In genomic region chrX:13688384-13688771, GRCh38 we compare ENCODE assay signal across 8 cellular contexts. TPM values are rescaled to one million over a fixed set of nuclear protein-coding genes. Genes with fewer than 3 reads are reported as not detected.
A peak's percentile ranks its signal among the peaks of the same experiment; 100 is the strongest.
DNase-seq lines count a peak whose midpoint lies in the region; ATAC-seq and TF ChIP-seq lines count a peak whose summit lies in the region.

No MANE protein-coding gene starts in this region.

- peaks cover 2% of the 10 kb centered on the region; the same call in 1 of the 2 replicates for H3K36me3 ChIP-seq in BJ (ENCODE audit: control insufficient read depth, insufficient read depth, low read length)
- H3K36me3 ChIP-seq in HUES64 (ENCODE audit: insufficient read depth, low read length): no peaks in the 10 kb centered on the region
- H3K36me3 ChIP-seq in mammary epithelial cell (ENCODE audit: insufficient read depth, low read length): no peaks in the 10 kb centered on the region
- H3K36me3 ChIP-seq in naive thymus-derived CD4-positive, alpha-beta T cell (ENCODE audit: control insufficient read depth in 2 of 3, insufficient read depth in 3 of 3, low read length in 3 of 3): no peaks in the 10 kb centered on the region

- H3K27ac Mint-ChIP-seq in naive thymus-derived CD4-positive, alpha-beta T cell: peak overlapping the region; percentile 86 to 98 (median 95)

- peaks cover 0 to 8% (median 0%) of the 10 kb centered on the region in 11 donors for H3K9me3 Mint-ChIP-seq in naive thymus-derived CD4-positive, alpha-beta T cell

- CTCF ChIA-PET in BJ (lab: Yijun Ruan, JAX) (no interaction called here), mammary epithelial cell (lab: Charles Lee; ENCODE audit: low non-redundant PET) (no interaction called here)
- CTCF ChIA-PET in naive thymus-derived CD4-positive, alpha-beta T cell (lab: Charles Lee): interaction anchor here (1.8 kb wide), 1 partner anchor 46 kb away, joined by 4 read pairs; the partner anchor contains the start of genes OFD1 and TRAPPC2

- in situ Hi-C loops in mammary epithelial cell (cut with MboI; ENCODE audit: low sequenced_read_pairs in 2 of 2): no loop called here

- peaks cover 20 to 47% (median 34%) of the 10 kb centered on the region in 7 donors for H3K4me1 Mint-ChIP-seq in naive thymus-derived CD4-positive, alpha-beta T cell

- H3K27ac ChIP-seq in HUES64 (ENCODE audit: low read depth, low read length) (no peak overlapping the region), mammary epithelial cell (ENCODE audit: insufficient read depth, low read depth, low read length) (peak overlapping the region; percentile 96)
- peak overlapping the region; percentile 84 for H3K27ac ChIP-seq in naive thymus-derived CD4-positive, alpha-beta T cell (ENCODE audit: low read depth, low read length)

- H3K79me2 ChIP-seq in mammary epithelial cell (ENCODE audit: insufficient read depth, low read length): peaks cover 43% of the 10 kb centered on the region

- ATAC-seq in naive thymus-derived CD4-positive, alpha-beta T cell: peak; percentile 6

- H4K20me1 ChIP-seq in mammary epithelial cell (ENCODE audit: insufficient read depth, low read length): no peaks in the 10 kb centered on the region

- no peaks in the 10 kb centered on the region for H3K27me3 ChIP-seq in BJ (ENCODE audit: control insufficient read depth, insufficient read depth, low read length)
- H3K27me3 ChIP-seq in HUES64 (ENCODE audit: insufficient read depth, low read length): peaks cover 13% of the 10 kb centered on the region
- H3K27me3 ChIP-seq in mammary epithelial cell (ENCODE audit: insufficient read depth, low read length): no peaks in the 10 kb centered on the region
- H3K27me3 ChIP-seq in naive thymus-derived CD4-positive, alpha-beta T cell (ENCODE audit: control insufficient read depth in 2 of 2, insufficient read depth in 2 of 2, low read length in 2 of 2): no peaks in the 10 kb centered on the region

- DNase-seq in BJ (ENCODE audit: low read depth) (no peak), mammary epithelial cell (no peak), NCI-H2081 treated with DMSO at 0.1 percent for 48 hours (lab: John Stamatoyannopoulos, UW) (no peak), NCI-H2029 (lab: John Stamatoyannopoulos, UW) (no peak), EL (no peak)
- DNase-seq in naive thymus-derived CD4-positive, alpha-beta T cell: peak in 1 of 9 donors; percentile 4
- DNase-seq in activated CD4-positive, alpha-beta T cell treated with anti-CD3 and anti-CD28 coated beads, Interleukin-2, amount 50 U/mL, for 1 hour: no peak

- peaks cover 0 to 6% (median 4%) of the 10 kb centered on the region in 5 donors for H3K36me3 Mint-ChIP-seq in naive thymus-derived CD4-positive, alpha-beta T cell

- 51% methylated on average over 4 of the region's 5 CpGs for WGBS in HUES64
- 19% methylated on average over 5 of the region's 5 CpGs for WGBS in mammary epithelial cell (ENCODE audit: low coverage, missing lambda C conversion rate)

- H3K4me1 ChIP-seq in HUES64 (ENCODE audit: insufficient read depth, low read length) (peaks cover 16% of the 10 kb centered on the region), mammary epithelial cell (ENCODE audit: insufficient read depth, low read length) (peaks cover 43% of the 10 kb centered on the region)
- peaks cover 9 to 13% of the 10 kb centered on the region in 2 donors for H3K4me1 ChIP-seq in naive thymus-derived CD4-positive, alpha-beta T cell (ENCODE audit: control insufficient read depth in 2 of 2, insufficient read depth in 2 of 2, low read length in 2 of 2)

- no peaks in the 10 kb centered on the region for H3K27me3 Mint-ChIP-seq in naive thymus-derived CD4-positive, alpha-beta T cell

- intact Hi-C loops in mammary epithelial cell (cut with micrococcal nuclease): no loop called here
- intact Hi-C loops in naive thymus-derived CD4-positive, alpha-beta T cell (cut with micrococcal nuclease): loop anchor here (1.0 to 2.0 kb wide), 4 partner anchors 14 to 341 kb away; partner anchors contain the start of genes GEMIN8 (in 1 of the 2) and TCEANC (in 1 of the 2)

- dilution Hi-C loops in mammary epithelial cell (cut with HindIII; ENCODE audit: low sequenced_read_pairs): no loop called here

- POLR2A ChIA-PET in BJ (lab: Charles Lee): no interaction called here
- POLR2A ChIA-PET in naive thymus-derived CD4-positive, alpha-beta T cell (lab: Charles Lee): interaction anchor here (0.6 to 4.0 kb wide), 9 partner anchors 19 to 341 kb away, joined by 3 to 39 read pairs (median 5); partner anchors contain the start of genes GEMIN8, OFD1, TCEANC and TRAPPC2

- peak overlapping the region; percentile 79 to 96 (median 92) for H3K4me3 Mint-ChIP-seq in naive thymus-derived CD4-positive, alpha-beta T cell

- TF ChIP-seq CTCF in BJ (IDR thresholded peaks at IDR 0.05; ENCODE audit: insufficient read depth, low read depth, low read length) (no peak), mammary epithelial cell (conservative IDR thresholded peaks at IDR 0.05 in 1 of 2, IDR thresholded peaks at IDR 0.05 in 1 of 2; ENCODE audit: extremely low read depth in 1 of 2, insufficient read depth in 1 of 2, low read depth in 1 of 2, low read length in 2 of 2) (no peak)

- H3K4me2 ChIP-seq in mammary epithelial cell (ENCODE audit: insufficient read depth, low read depth, low read length): peak overlapping the region; percentile 80

- TSS peak; percentile 63 for BruUV-seq in mammary epithelial cell (replicated peaks; lab: Mats Ljungman, UMichigan)

- H3K9ac ChIP-seq in HUES64 (ENCODE audit: low read depth, low read length) (no peak overlapping the region), mammary epithelial cell (ENCODE audit: insufficient read depth, low read length) (no peak overlapping the region)

- H2AFZ ChIP-seq in mammary epithelial cell (ENCODE audit: low read depth, low read length): peak overlapping the region; percentile 89

- H3K9me3 ChIP-seq in HUES64 (ENCODE audit: insufficient read depth, low read depth, low read length): no peaks in the 10 kb centered on the region
- H3K9me3 ChIP-seq in mammary epithelial cell (replicated peaks; ENCODE audit: insufficient read depth, low read length): no peaks in the 10 kb centered on the region
- no peaks in the 10 kb centered on the region for H3K9me3 ChIP-seq in naive thymus-derived CD4-positive, alpha-beta T cell (ENCODE audit: control insufficient read depth in 2 of 3, low read length in 3 of 3)

- H3K4me3 ChIP-seq in BJ (ENCODE audit: low read depth, low read length) (peak overlapping the region; percentile 76), HUES64 (ENCODE audit: low read length) (peak overlapping the region; percentile 98), mammary epithelial cell (replicated peaks in 1 of 3; ENCODE audit: insufficient read depth in 1 of 3, low read depth in 2 of 3, low read length in 3 of 3) (peak overlapping the region; percentile 67 to 95 (median 90))
- peak overlapping the region; percentile 72 for H3K4me3 ChIP-seq in naive thymus-derived CD4-positive, alpha-beta T cell (ENCODE audit: low read length)

RNA-seq across cellular contexts. Expression of gene RAB9A, which starts 0.6 kb away (rescaled TPM):
- 9.8 and 24.0 TPM in 2 replicates for polyA plus RNA-seq in BJ (2011; rRNA removed)
- polyA minus RNA-seq in BJ (2011; rRNA and poly(A)+ RNA removed): 3.6 and 4.9 TPM in 2 replicates
- polyA plus RNA-seq in HUES64 (2013, experiment 1 of 2): 21.2 TPM
- polyA plus RNA-seq in HUES64 (2013, experiment 2 of 2): 24.1 TPM
- 10 to 100 TPM; 37.2 to 42.2 TPM for total RNA-seq in mammary epithelial cell
- 31.8 TPM for polyA plus RNA-seq in mammary epithelial cell
- polyA minus RNA-seq in mammary epithelial cell: 9.4 TPM
- 10 to 100 TPM; 10.1 to 22.8 (median 18.3) TPM for total RNA-seq in naive thymus-derived CD4-positive, alpha-beta T cell
- 10 to 100 TPM; 17.7 to 19.7 TPM for polyA plus RNA-seq in naive thymus-derived CD4-positive, alpha-beta T cell

RNA-seq across cellular contexts. Expression of gene TCEANC, which starts 35.4 kb away (rescaled TPM):
- 1.1 and 2.0 TPM in 2 replicates for polyA plus RNA-seq in BJ (2011; rRNA removed)
- 1.4 and 1.5 TPM in 2 replicates for polyA minus RNA-seq in BJ (2011; rRNA and poly(A)+ RNA removed)
- polyA plus RNA-seq in HUES64 (2013, experiment 1 of 2): 2.4 TPM
- 2.3 TPM for polyA plus RNA-seq in HUES64 (2013, experiment 2 of 2)
- 1 to 10 TPM; 3.9 to 4.2 TPM for total RNA-seq in mammary epithelial cell
- polyA plus RNA-seq in mammary epithelial cell: 0.69 TPM
- polyA minus RNA-seq in mammary epithelial cell: not detected
- total RNA-seq in naive thymus-derived CD4-positive, alpha-beta T cell: 10 to 100 TPM in 3 of 5 experiments, 1 to 10 TPM in 2; 5.0 to 17.5 (median 11.4) TPM
- polyA plus RNA-seq in naive thymus-derived CD4-positive, alpha-beta T cell: 10 to 100 TPM in 1 of 2 donors, 1 to 10 TPM in 1; 9.0 to 12.4 TPM

RNA-seq across cellular contexts. Expression of gene TRAPPC2, which starts 46.0 kb away (rescaled TPM):
- 5.5 and 7.5 TPM in 2 replicates for polyA plus RNA-seq in BJ (2011; rRNA removed)
- 5.1 and 5.8 TPM in 2 replicates for polyA minus RNA-seq in BJ (2011; rRNA and poly(A)+ RNA removed)
- polyA plus RNA-seq in HUES64 (2013, experiment 1 of 2): 10.9 TPM
- 10.0 TPM for polyA plus RNA-seq in HUES64 (2013, experiment 2 of 2)
- total RNA-seq in mammary epithelial cell: 10 to 100 TPM; 25.3 to 31.2 TPM
- polyA plus RNA-seq in mammary epithelial cell: 13.9 TPM
- polyA minus RNA-seq in mammary epithelial cell: 20.3 TPM
- total RNA-seq in naive thymus-derived CD4-positive, alpha-beta T cell: 10 to 100 TPM; 20.7 to 31.1 (median 23.5) TPM
- 10 to 100 TPM; 17.8 to 33.5 TPM for polyA plus RNA-seq in naive thymus-derived CD4-positive, alpha-beta T cell

RNA-seq across cellular contexts. Expression of gene OFD1, which starts 46.2 kb away (rescaled TPM):
- polyA plus RNA-seq in BJ (2011; rRNA removed) (4.9 and 6.6 TPM in 2 replicates), mammary epithelial cell (12.5 TPM)
- polyA minus RNA-seq in BJ (2011; rRNA and poly(A)+ RNA removed): 4.8 and 5.5 TPM in 2 replicates
- 15.6 TPM for polyA plus RNA-seq in HUES64 (2013, experiment 1 of 2)
- polyA plus RNA-seq in HUES64 (2013, experiment 2 of 2): 16.0 TPM
- 10 to 100 TPM; 39.3 to 42.0 TPM for total RNA-seq in mammary epithelial cell
- 3.2 TPM for polyA minus RNA-seq in mammary epithelial cell
- 100 to 1,000 TPM in 2 of 5 experiments, 10 to 100 TPM in 3; 30.4 to 142 (median 72.5) TPM for total RNA-seq in naive thymus-derived CD4-positive, alpha-beta T cell
- 10 to 100 TPM; 30.4 to 32.7 TPM for polyA plus RNA-seq in naive thymus-derived CD4-positive, alpha-beta T cell
